34 cellular contexts compared by ENCODE assay signal in the genomic region with DNA sequence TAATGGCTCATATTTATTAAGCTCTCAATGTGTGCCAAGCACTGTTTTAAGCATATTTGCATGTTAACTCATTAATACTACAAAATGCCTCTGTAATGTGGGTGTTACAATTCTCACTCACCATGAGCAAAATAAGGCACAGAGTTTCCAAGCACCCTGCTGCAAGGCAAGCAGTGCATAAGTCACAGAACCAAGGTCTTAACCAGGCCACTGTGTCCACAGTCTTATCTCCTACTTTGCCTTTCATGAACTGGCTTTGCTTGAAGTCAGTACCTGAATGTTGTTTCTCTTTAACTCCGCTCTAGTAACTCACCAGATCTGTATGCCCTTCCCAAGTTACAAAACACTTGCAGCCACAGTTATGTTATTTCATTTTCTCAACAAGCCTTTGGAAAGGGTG.
"Had no signal": no experiment of that assay in that cellular context is flagged by ENCODE, and none has a peak within 500 bp of the region (broad histone marks: within the 10 kb centered on the region; RNA-seq: fewer than 3 reads in every experiment).

No MANE protein-coding gene starts in this region.

- H3K9me3 ChIP-seq: MG63 had no signal

- H3K36me3 ChIP-seq: MG63 had no signal

- DNase-seq: Karpas-422, Kasumi-1, MG63, MM.1S, MV-4-11, NCI-H1048, NCI-H1092, NCI-H1092 treated with DMSO at 0.1 percent for 48 hours, NCI-H1105, NCI-H1105 treated with DMSO at 0.1 percent for 48 hours, NCI-H1417, NCI-H1417 treated with DMSO at 0.1 percent for 48 hours, NCI-H1436, NCI-H1436 treated with DMSO at 0.1 percent for 48 hours, NCI-H146, NCI-H1694, NCI-H1694 treated with DMSO at 0.1 percent for 48 hours, NCI-H187, NCI-H187 treated with DMSO at 0.1 percent for 48 hours, NCI-H1930, NCI-H2029, NCI-H2029 treated with DMSO at 0.1 percent for 48 hours, NCI-H2081, NCI-H2081 treated with DMSO at 0.1 percent for 48 hours, NCI-H2107, NCI-H2171, NCI-H2171 treated with DMSO at 0.1 percent for 48 hours, NCI-H2227 treated with DMSO at 0.1 percent for 48 hours, NCI-H226, NCI-H345, NCI-H446, NCI-H446 treated with DMSO at 0.1 percent for 48 hours, NCI-H510A, NCI-H510A treated with DMSO at 0.1 percent for 48 hours had no signal

- H3K4me3 ChIP-seq: MG63 had no signal

- H3K27me3 ChIP-seq: MG63 had no signal
